1 cellular context compared by ENCODE assay signal in genomic region chr1:75338974-75339483, GRCh38.
TF ChIP-seq lines count a peak whose summit lies in the region.

No MANE protein-coding gene starts in this region.

TF ChIP-seq in GM12878, 131 proteins besides CTCF, POLR2A, EP300 and RAD21 (continued from another document):
- TF ChIP-seq PRDM15 (CRISPR knock-in tag; IDR thresholded peaks at IDR 0.05): no peak
- 0 out of 2 replicates have a peak, but pooled peaks have one; percentile 20 for TF ChIP-seq EED (IDR thresholded peaks at IDR 0.05; ENCODE audit: low read depth)
- no peak for TF ChIP-seq ZBTB40 (IDR thresholded peaks at IDR 0.05; ENCODE audit: borderline replicate concordance)
- TF ChIP-seq RAD51 (IDR thresholded peaks at IDR 0.05): no peak
- TF ChIP-seq SIN3A (IDR thresholded peaks at IDR 0.05; ENCODE audit: low read depth, low read length): no peak
- TF ChIP-seq BACH1 (IDR thresholded peaks at IDR 0.05; ENCODE audit: borderline replicate concordance): no peak
- TF ChIP-seq BCLAF1 (IDR thresholded peaks at IDR 0.05): no peak
- no peak for TF ChIP-seq KAT2A (conservative IDR thresholded peaks at IDR 0.05; ENCODE audit: control insufficient read depth, low read depth, low read length)
- TF ChIP-seq WRNIP1 (IDR thresholded peaks at IDR 0.05; ENCODE audit: borderline replicate concordance, low read depth, low read length): no peak
- no peak for TF ChIP-seq ZBTB4 (CRISPR knock-in tag; IDR thresholded peaks at IDR 0.05)
- peak; percentile 70 for TF ChIP-seq MTA2 (IDR thresholded peaks at IDR 0.05; ENCODE audit: low read depth)
- TF ChIP-seq RBBP5 (conservative IDR thresholded peaks at IDR 0.05): no peak
- no peak for TF ChIP-seq HDAC6 (IDR thresholded peaks at IDR 0.05; ENCODE audit: unreplicated experiment)
- TF ChIP-seq YBX1 (IDR thresholded peaks at IDR 0.05): no peak
- no peak for TF ChIP-seq TAF1 (IDR thresholded peaks at IDR 0.05; ENCODE audit: borderline replicate concordance, low read depth, low read length)
- TF ChIP-seq RB1 (IDR thresholded peaks at IDR 0.05; ENCODE audit: borderline replicate concordance): no peak
- peak; percentile 68; the same call in 1 of the 2 replicates for TF ChIP-seq TCF3 (IDR thresholded peaks at IDR 0.05; ENCODE audit: borderline replicate concordance, insufficient read depth, low read depth, low read length)
- TF ChIP-seq POLR2AphosphoS5 (IDR thresholded peaks at IDR 0.05; ENCODE audit: low read length): no peak
- TF ChIP-seq IRF4 (IDR thresholded peaks at IDR 0.05; ENCODE audit: low read depth, low read length): peak; percentile 82
- no peak for TF ChIP-seq EGR1 (IDR thresholded peaks at IDR 0.05; ENCODE audit: borderline replicate concordance in 1 of 2, low read depth in 2 of 2, low read length in 2 of 2)
- no peak for TF ChIP-seq ATF3 (IDR thresholded peaks at IDR 0.05; ENCODE audit: borderline replicate concordance, extremely low read depth, low read depth, low read length)
- no peak for TF ChIP-seq USF2 (IDR thresholded peaks at IDR 0.05; ENCODE audit: borderline replicate concordance, low read depth, low read length)
- no peak for TF ChIP-seq BRCA1 (IDR thresholded peaks at IDR 0.05; ENCODE audit: low read depth, low read length)
- TF ChIP-seq SMARCA5 (IDR thresholded peaks at IDR 0.05): no peak
- peak; percentile 48; the same call in 1 of the 2 replicates for TF ChIP-seq DPF2 (IDR thresholded peaks at IDR 0.05)
- no peak for TF ChIP-seq HCFC1 (IDR thresholded peaks at IDR 0.05; ENCODE audit: low read length)
- no peak for TF ChIP-seq IRF5 (IDR thresholded peaks at IDR 0.05; ENCODE audit: borderline replicate concordance)
- no peak for TF ChIP-seq NFXL1 (IDR thresholded peaks at IDR 0.05; ENCODE audit: borderline replicate concordance)
- no peak for TF ChIP-seq MYB (IDR thresholded peaks at IDR 0.05; ENCODE audit: borderline replicate concordance, low read depth, low read length)
- TF ChIP-seq MEF2B (IDR thresholded peaks at IDR 0.05; ENCODE audit: partially characterized antibody, poor library complexity, severe bottlenecking): no peak
- TF ChIP-seq KDM1A (IDR thresholded peaks at IDR 0.05; ENCODE audit: borderline replicate concordance): no peak
- no peak for TF ChIP-seq SMAD1 (IDR thresholded peaks at IDR 0.05; ENCODE audit: low read depth, partially characterized antibody)
